Comparison of ENCODE assay signal across 24 cellular contexts in genomic region chr6:56753801-56754200, GRCh38.
DNase-seq lines count a peak whose midpoint lies in the region; ATAC-seq and TF ChIP-seq lines count a peak whose summit lies in the region.
"Had no signal": no experiment of that assay in that cellular context is flagged by ENCODE, and none has a peak within 500 bp of the region (broad histone marks: within the 10 kb centered on the region; RNA-seq: fewer than 3 reads in every experiment).

No MANE protein-coding gene starts in this region.

- H3K36me3 ChIP-seq in HCT116 (ENCODE audit: control insufficient read depth in 1 of 2, insufficient read depth in 2 of 2, low read length in 2 of 2) (no peaks in the 10 kb centered on the region), SJSA1 (peaks cover 3% of the 10 kb centered on the region; the same call in 1 of the 2 replicates)
- H3K36me3 ChIP-seq: ascending aorta, spleen had no signal

- no peak for TF ChIP-seq CTCF in HCT116 (IDR thresholded peaks at IDR 0.05 in 2 of 3, conservative IDR thresholded peaks at IDR 0.05 in 1 of 3; ENCODE audit: borderline replicate concordance in 1 of 3, insufficient read depth in 1 of 3, low read depth in 2 of 3, low read length in 2 of 3)
- no peak for TF ChIP-seq CTCF in omental fat pad (IDR thresholded peaks at IDR 0.05)

- peaks cover 86% of the 10 kb centered on the region for H3K79me2 ChIP-seq in HCT116 (ENCODE audit: insufficient read depth, low read length)

- CTCF ChIA-PET in HCT116 (lab: Charles Lee) = interaction anchor here (1.1 kb wide), 1 partner anchor 38 kb away, joined by 3 read pairs; no protein-coding TSS in a partner anchor

- H3K4me1 ChIP-seq in HCT116 (ENCODE audit: control insufficient read depth in 1 of 2, insufficient read depth in 2 of 2, low read length in 2 of 2) (peaks cover 95% of the 10 kb centered on the region in 2 experiments), SJSA1 (replicated peaks) (peaks cover 82% of the 10 kb centered on the region)
- H3K4me1 ChIP-seq: testis had no signal

- TF ChIP-seq POLR2A in HCT116 (IDR thresholded peaks at IDR 0.05; ENCODE audit: borderline replicate concordance, extremely low read depth, insufficient read depth, insufficient read length) = no peak

- no peaks in the 10 kb centered on the region for H3K9me3 ChIP-seq in HCT116 (ENCODE audit: control insufficient read depth in 1 of 2, insufficient read depth in 1 of 2, low read depth in 1 of 2, low read length in 2 of 2)
- H3K9me3 ChIP-seq in SJSA1 (replicated peaks) = no peaks in the 10 kb centered on the region
- H3K9me3 ChIP-seq: ascending aorta, spleen, testis had no signal

- no peaks in the 10 kb centered on the region for H4K20me1 ChIP-seq in HCT116 (ENCODE audit: insufficient read depth)

- H2AFZ ChIP-seq in HCT116 (ENCODE audit: low read depth, low read length, poor library complexity, severe bottlenecking) = no peak overlapping the region

- intact Hi-C loops in HCT116 (cut with micrococcal nuclease) = no loop called here

- no peak overlapping the region for H3K9ac ChIP-seq in HCT116 (ENCODE audit: low read length)

- BruUV-seq in HCT116 (replicated peaks; lab: Mats Ljungman, UMichigan) = no TSS peak

- no peak overlapping the region for H3K4me3 ChIP-seq in HCT116 (replicated peaks in 1 of 2; ENCODE audit: low read depth in 1 of 2, low read length in 2 of 2)
- H3K4me3 ChIP-seq in SJSA1 = no peak overlapping the region
- H3K4me3 ChIP-seq: K562, spleen, testis had no signal

- RAD21 ChIA-PET in HCT116 (lab: Charles Lee; ENCODE audit: low non-redundant PET in 1 of 2, low total read pairs in 2 of 2, uncharacterized antibody in 2 of 2, unreplicated experiment in 2 of 2) = no interaction called here

- POLR2A ChIA-PET in HCT116 (lab: Charles Lee) = no interaction called here

- TF ChIP-seq RAD21 in HCT116 (IDR thresholded peaks at IDR 0.05; ENCODE audit: low read depth) = no peak

- no peak for DNase-seq in HCT116 (ENCODE audit: low read depth, low spot score)
- no peak for DNase-seq in SJSA1 (ENCODE audit: low read depth in 1 of 2, low spot score in 2 of 2)
- DNase-seq in foreskin melanocyte = peak; percentile 40
- DNase-seq in superior temporal gyrus (ENCODE audit: extremely low spot score) = peak; percentile 75
- no peak for DNase-seq in DMS114 treated with DMSO at 0.1 percent for 48 hours (lab: John Stamatoyannopoulos, UW; ENCODE audit: unreplicated experiment)
- no peak for DNase-seq in AG08395 (ENCODE audit: low spot score)
- no peak for DNase-seq in omental fat pad (ENCODE audit: low spot score)
- DNase-seq: activated CD4-positive, alpha-beta T cell treated with anti-CD3 and anti-CD28 coated beads, Interleukin-2, amount 50 U/mL, for 1 hour; activated CD8-positive, alpha-beta memory T cell treated with anti-CD3 and anti-CD28 coated beads, Interleukin-2, amount 10 ng/mL, durations not matched to agents 7 days and 5 days; Calu3; left colon; mesendoderm; naive B cell; NCI-H1436 treated with DMSO at 0.1 percent for 48 hours; nucleus accumbens; spleen; stimulated activated CD4-positive, alpha-beta T cell treated with anti-CD3 and anti-CD28 coated beads, Interleukin-4, amount 100 ng/mL, for 1 hour; T-helper 9 cell; testis had no signal

- no peak for ATAC-seq in HCT116
- no peak for ATAC-seq in omental fat pad (ENCODE audit: low FRiP score)
- ATAC-seq: activated CD8-positive, alpha-beta memory T cell treated with anti-CD3 and anti-CD28 coated beads, Interleukin-2, amount 10 ng/mL, durations not matched to agents 7 days and 5 days; K562; left colon; stimulated activated memory B cell treated with anti-CD40 and anti-IgM and Interleukin-4, amounts not matched to agents 10 μg/mL and 1 μg/mL and 100 μg/mL, for 72 hours had no signal

- H3K9me2 ChIP-seq in HCT116 (ENCODE audit: insufficient read depth) = no peaks in the 10 kb centered on the region

- H3K4me2 ChIP-seq in HCT116 (ENCODE audit: low read length) = peak overlapping the region; percentile 17; the same call in 1 of the 2 replicates

- H3K27me3 ChIP-seq in HCT116 (ENCODE audit: insufficient read depth, low read length) (no peaks in the 10 kb centered on the region), SJSA1 (replicated peaks) (no peaks in the 10 kb centered on the region)
- H3K27me3 ChIP-seq: ascending aorta, spleen, testis had no signal

- H3K27ac ChIP-seq in HCT116 (ENCODE audit: low read depth, low read length) (peak overlapping the region; percentile 97), SJSA1 (peak overlapping the region; percentile 24; the same call in 1 of the 2 replicates)
- H3K27ac ChIP-seq: C4-2B, RWPE1, spleen, testis had no signal

TF ChIP-seq in HCT116, 20 proteins besides CTCF, POLR2A, EP300 and RAD21:
- TF ChIP-seq REST (IDR thresholded peaks at IDR 0.05; ENCODE audit: low read depth) (no peak), EZH2 (IDR thresholded peaks at IDR 0.05) (no peak), POLR2AphosphoS5 (IDR thresholded peaks at IDR 0.05; ENCODE audit: low read depth, low read length) (no peak), CEBPB (IDR thresholded peaks at IDR 0.05; ENCODE audit: low read depth) (no peak), SRF (IDR thresholded peaks at IDR 0.05; ENCODE audit: low read depth) (no peak), SIN3A (IDR thresholded peaks at IDR 0.05; ENCODE audit: low read depth) (no peak), EGR1 (IDR thresholded peaks at IDR 0.05; ENCODE audit: low read depth) (no peak), EZH2phosphoT487 (IDR thresholded peaks at IDR 0.05; ENCODE audit: borderline replicate concordance) (no peak), ZNF274 (IDR thresholded peaks at IDR 0.05; ENCODE audit: low read depth, low read length) (no peak), ZBTB33 (IDR thresholded peaks at IDR 0.05; ENCODE audit: extremely low read depth, insufficient replicate concordance, low read length) (no peak)
TF ChIP-seq in HCT116: peak in this region for 0.

Comparison
In these comparisons a context has a peak if more than half of its experiments do, and no peak if none do; other contexts are left out.
1. DNase-seq: peak in foreskin melanocyte (single experiment) and superior temporal gyrus (single experiment); none in HCT116 (single experiment), SJSA1 (0 of 2), DMS114 treated with DMSO at 0.1 percent for 48 hours (single experiment), AG08395 (single experiment) and omental fat pad (single experiment).